1 cellular context compared by ENCODE assay signal in genomic region chr6:135086414-135086764, GRCh38.
TF ChIP-seq lines count a peak whose summit lies in the region.

No MANE protein-coding gene starts in this region.

TF ChIP-seq in HepG2, 621 proteins besides CTCF, POLR2A, EP300 and RAD21:
- TF ChIP-seq ATF2 (CRISPR knock-in tag; IDR thresholded peaks at IDR 0.05) (no peak), HNF4A (CRISPR knock-in tag; IDR thresholded peaks at IDR 0.05) (no peak), SP4 (CRISPR knock-in tag; IDR thresholded peaks at IDR 0.05) (no peak), POLR2AphosphoS2 (IDR thresholded peaks at IDR 0.05; ENCODE audit: low read depth, low read length) (no peak), NFKBIZ (CRISPR knock-in tag; IDR thresholded peaks at IDR 0.05) (no peak), RFX1 (IDR thresholded peaks at IDR 0.05) (no peak), FOXA1 (IDR thresholded peaks at IDR 0.05) (no peak), FOXA1 (CRISPR knock-in tag; IDR thresholded peaks at IDR 0.05) (no peak), MTA1 (CRISPR knock-in tag; IDR thresholded peaks at IDR 0.05; ENCODE audit: borderline replicate concordance) (no peak), CBX2 (IDR thresholded peaks at IDR 0.05; ENCODE audit: low read depth, low read length) (no peak), CBX2 (CRISPR knock-in tag; IDR thresholded peaks at IDR 0.05; ENCODE audit: low read depth) (no peak), DPF2 (CRISPR knock-in tag; IDR thresholded peaks at IDR 0.05; ENCODE audit: borderline replicate concordance, low read depth) (no peak)
- TF ChIP-seq, protein P1, sequence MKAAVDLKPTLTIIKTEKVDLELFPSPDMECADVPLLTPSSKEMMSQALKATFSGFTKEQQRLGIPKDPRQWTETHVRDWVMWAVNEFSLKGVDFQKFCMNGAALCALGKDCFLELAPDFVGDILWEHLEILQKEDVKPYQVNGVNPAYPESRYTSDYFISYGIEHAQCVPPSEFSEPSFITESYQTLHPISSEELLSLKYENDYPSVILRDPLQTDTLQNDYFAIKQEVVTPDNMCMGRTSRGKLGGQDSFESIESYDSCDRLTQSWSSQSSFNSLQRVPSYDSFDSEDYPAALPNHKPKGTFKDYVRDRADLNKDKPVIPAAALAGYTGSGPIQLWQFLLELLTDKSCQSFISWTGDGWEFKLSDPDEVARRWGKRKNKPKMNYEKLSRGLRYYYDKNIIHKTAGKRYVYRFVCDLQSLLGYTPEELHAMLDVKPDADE (CRISPR knock-in tag; IDR thresholded peaks at IDR 0.05) = no peak
